In the genomic region with DNA sequence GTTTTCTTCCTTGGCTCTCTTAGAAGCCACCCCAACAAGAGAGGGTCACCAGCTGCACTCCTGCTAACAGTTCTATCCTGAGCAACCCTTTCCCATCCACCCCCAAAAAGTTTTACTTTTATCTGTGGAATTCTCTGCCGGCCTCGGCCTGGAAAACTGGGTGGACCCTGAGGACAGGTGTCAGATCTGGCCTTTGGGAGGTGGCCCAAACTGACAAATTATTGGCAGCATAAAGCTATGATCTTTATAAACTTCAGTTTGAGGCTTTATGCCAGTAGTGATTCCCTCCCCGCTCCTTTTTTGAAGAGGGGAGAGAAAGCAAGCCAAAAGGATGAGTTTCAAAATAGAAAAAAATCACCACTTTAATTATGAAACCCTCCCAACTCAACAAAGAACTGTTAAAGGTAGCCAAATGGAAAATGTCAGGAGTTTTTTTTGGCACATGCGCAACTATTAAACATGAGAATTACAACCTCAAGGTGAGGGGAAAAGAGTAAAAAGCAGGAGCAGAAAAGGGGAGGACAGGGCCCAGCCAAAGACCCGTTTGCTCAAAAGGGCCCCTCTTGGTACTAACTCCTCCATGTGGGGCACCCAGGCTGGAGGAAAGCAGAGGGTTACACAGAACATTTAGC, we compare ENCODE assay signal across 12 cellular contexts. TPM values are rescaled to one million over a fixed set of nuclear protein-coding genes. Genes with fewer than 3 reads are reported as not detected.
DNase-seq lines count a peak whose midpoint lies in the region; ATAC-seq, FAIRE-seq and TF ChIP-seq lines count a peak whose summit lies in the region.
"Had no signal": no experiment of that assay in that cellular context is flagged by ENCODE, and none has a peak within 500 bp of the region (broad histone marks: within the 10 kb centered on the region; RNA-seq: fewer than 3 reads in every experiment).

No MANE protein-coding gene starts in this region.

- peaks cover 39% of the 10 kb centered on the region for H3K4me1 ChIP-seq in CD4-positive, alpha-beta memory T cell (ENCODE audit: insufficient read depth, low read length)
- peaks cover 37% of the 10 kb centered on the region for H3K4me1 ChIP-seq in astrocyte (ENCODE audit: insufficient read depth, low read length)
- peaks cover 39% of the 10 kb centered on the region for H3K4me1 ChIP-seq in neural progenitor cell

- FAIRE-seq in astrocyte (lab: Jason Lieb, UNC) (no peak), GM12892 (lab: Jason Lieb, UNC) (no peak)

- H2AFZ ChIP-seq in astrocyte (ENCODE audit: low read depth, low read length): no peak overlapping the region
- no peak overlapping the region for H2AFZ ChIP-seq in neural progenitor cell (replicated peaks)

- H3K27ac Mint-ChIP-seq in CD4-positive, alpha-beta memory T cell: peak overlapping the region in 3 of 7 donors; percentile 56 to 84 (median 77)
- H3K27ac Mint-ChIP-seq in IgD-negative memory B cell (peak overlapping the region in 2 of 3 donors; percentile 47 to 58), astrocyte (ENCODE audit: unreplicated experiment) (peak overlapping the region; percentile 26), neural progenitor cell (no peak overlapping the region)

- H3K27me3 Mint-ChIP-seq in CD4-positive, alpha-beta memory T cell: no peaks in the 10 kb centered on the region
- H3K27me3 Mint-ChIP-seq in IgD-negative memory B cell: no peaks in the 10 kb centered on the region
- no peaks in the 10 kb centered on the region for H3K27me3 Mint-ChIP-seq in astrocyte (ENCODE audit: low read depth, unreplicated experiment)
- H3K27me3 Mint-ChIP-seq in neural progenitor cell (ENCODE audit: insufficient read depth, low read depth): peaks cover 4% of the 10 kb centered on the region

- peaks cover 3% of the 10 kb centered on the region for H3F3A ChIP-seq in neural progenitor cell (ENCODE audit: low read depth)

- H3K9ac ChIP-seq in astrocyte (ENCODE audit: low read length): no peak overlapping the region
- no peak overlapping the region for H3K9ac ChIP-seq in neural progenitor cell

- no peak overlapping the region for H3K27ac ChIP-seq in CD4-positive, alpha-beta memory T cell (ENCODE audit: low read depth, low read length)
- no peak overlapping the region for H3K27ac ChIP-seq in astrocyte (ENCODE audit: low read depth, low read length)
- H3K27ac ChIP-seq in neural progenitor cell: no peak overlapping the region
- H3K27ac ChIP-seq: ovary had no signal

- H3K4me3 Mint-ChIP-seq in CD4-positive, alpha-beta memory T cell: peak overlapping the region in 6 of 8 donors; percentile 7 to 72 (median 63)
- peak overlapping the region in 2 of 4 donors; percentile 70 to 73 for H3K4me3 Mint-ChIP-seq in IgD-negative memory B cell
- no peak overlapping the region for H3K4me3 Mint-ChIP-seq in astrocyte (ENCODE audit: unreplicated experiment)
- no peak overlapping the region for H3K4me3 Mint-ChIP-seq in neural progenitor cell

- H3K27me3 ChIP-seq in CD4-positive, alpha-beta memory T cell (ENCODE audit: insufficient read depth, low read length): no peaks in the 10 kb centered on the region
- no peaks in the 10 kb centered on the region for H3K27me3 ChIP-seq in astrocyte (ENCODE audit: insufficient read depth, low read length)
- no peaks in the 10 kb centered on the region for H3K27me3 ChIP-seq in neural progenitor cell
- H3K27me3 ChIP-seq: ovary had no signal

- CTCF ChIA-PET in CD4-positive, alpha-beta memory T cell (lab: Charles Lee; ENCODE audit: partially characterized antibody): no interaction called here

- H3K79me2 ChIP-seq in astrocyte (ENCODE audit: insufficient read depth, low read length): peaks cover 92% of the 10 kb centered on the region
- H3K79me2 ChIP-seq in neural progenitor cell (ENCODE audit: low read depth): peaks cover 100% of the 10 kb centered on the region

- TF ChIP-seq CTCF in astrocyte (IDR thresholded peaks at IDR 0.05; ENCODE audit: insufficient read depth, low read depth, low read length) (no peak), neural progenitor cell (IDR thresholded peaks at IDR 0.05) (no peak)

- no peak for ATAC-seq in left colon

- H3K4me1 Mint-ChIP-seq in CD4-positive, alpha-beta memory T cell: peaks cover 36 to 78% (median 53%) of the 10 kb centered on the region in 4 donors
- H3K4me1 Mint-ChIP-seq in IgD-negative memory B cell: peaks cover 59 to 67% (median 61%) of the 10 kb centered on the region in 3 donors
- peaks cover 43% of the 10 kb centered on the region for H3K4me1 Mint-ChIP-seq in astrocyte (ENCODE audit: low read depth, unreplicated experiment)
- peaks cover 5% of the 10 kb centered on the region for H3K4me1 Mint-ChIP-seq in neural progenitor cell

- no peak overlapping the region for H3K4me2 ChIP-seq in astrocyte (ENCODE audit: low read length)
- peak overlapping the region; percentile 12 for H3K4me2 ChIP-seq in neural progenitor cell

- H3K36me3 ChIP-seq in CD4-positive, alpha-beta memory T cell (ENCODE audit: insufficient read depth, low read length): peaks cover 4% of the 10 kb centered on the region
- H3K36me3 ChIP-seq in astrocyte (ENCODE audit: insufficient read depth, low read length) (no peaks in the 10 kb centered on the region), neural progenitor cell (no peaks in the 10 kb centered on the region)
- H3K36me3 ChIP-seq: ovary had no signal

- no peaks in the 10 kb centered on the region for H3K36me3 Mint-ChIP-seq in CD4-positive, alpha-beta memory T cell
- H3K36me3 Mint-ChIP-seq in IgD-negative memory B cell (peaks cover 4% of the 10 kb centered on the region), astrocyte (ENCODE audit: low read depth, unreplicated experiment) (no peaks in the 10 kb centered on the region), neural progenitor cell (peaks cover 2% of the 10 kb centered on the region)

- H3K4me3 ChIP-seq in CD4-positive, alpha-beta memory T cell (ENCODE audit: low read length in 2 of 2): no peak overlapping the region
- H3K4me3 ChIP-seq in astrocyte (ENCODE audit: insufficient read depth, low read depth, low read length) (no peak overlapping the region), neural progenitor cell (no peak overlapping the region)
- H3K4me3 ChIP-seq: ovary had no signal

- DNase-seq in CD4-positive, alpha-beta memory T cell: no peak
- DNase-seq in astrocyte (ENCODE audit: low read depth) (no peak), neural progenitor cell (ENCODE audit: low spot score) (no peak), left colon (no peak), GM12892 (ENCODE audit: insufficient read length) (no peak)
- DNase-seq in NK-92 treated with Interleukin-12 subunit alpha and Interleukin-12 subunit beta, amount 100 ng/mL, for 24 hours (lab: John Stamatoyannopoulos, UW): no peak
- DNase-seq in stimulated activated CD8-positive, alpha-beta memory T cell treated with anti-CD3 and anti-CD28 coated beads, Interleukin-4, amount 100 ng/mL, for 48 hours: no peak
- DNase-seq: cerebellar nuclear complex, kidney glomerular epithelial cell, NCI-H526 had no signal

- no peaks in the 10 kb centered on the region for H3K9me3 Mint-ChIP-seq in CD4-positive, alpha-beta memory T cell
- no peaks in the 10 kb centered on the region for H3K9me3 Mint-ChIP-seq in IgD-negative memory B cell
- no peaks in the 10 kb centered on the region for H3K9me3 Mint-ChIP-seq in astrocyte (ENCODE audit: unreplicated experiment)
- H3K9me3 Mint-ChIP-seq in neural progenitor cell: no peaks in the 10 kb centered on the region

- no peak for TF ChIP-seq POLR2A in GM12892 (IDR thresholded peaks at IDR 0.05; ENCODE audit: low read depth, low read length)

- intact Hi-C loops in CD4-positive, alpha-beta memory T cell (cut with micrococcal nuclease): no loop called here
- intact Hi-C loops in left colon (cut with DNase I, micrococcal nuclease): no loop called here

- H3K9me3 ChIP-seq in CD4-positive, alpha-beta memory T cell (ENCODE audit: control insufficient read depth in 1 of 2, low read length in 2 of 2): no peaks in the 10 kb centered on the region
- H3K9me3 ChIP-seq in astrocyte (ENCODE audit: insufficient read depth, low read depth, low read length): no peaks in the 10 kb centered on the region
- no peaks in the 10 kb centered on the region for H3K9me3 ChIP-seq in neural progenitor cell (ENCODE audit: low read depth)
- H3K9me3 ChIP-seq: ovary had no signal

- POLR2A ChIA-PET in CD4-positive, alpha-beta memory T cell (lab: Charles Lee; ENCODE audit: partially characterized antibody): no interaction called here

- peaks cover 89% of the 10 kb centered on the region for H4K20me1 ChIP-seq in astrocyte (ENCODE audit: insufficient read depth, low read length)
- H4K20me1 ChIP-seq in neural progenitor cell (ENCODE audit: low read depth): peaks cover 94% of the 10 kb centered on the region

RNA-seq across cellular contexts. Expression of gene FBXW11, which starts 49.5 kb away (rescaled TPM):
- 10 to 100 TPM; 41.7 to 43.4 TPM for total RNA-seq in CD4-positive, alpha-beta memory T cell
- 10 to 100 TPM; 17.1 to 22.6 TPM for polyA plus RNA-seq in CD4-positive, alpha-beta memory T cell
- 31.0 TPM for polyA plus RNA-seq in IgD-negative memory B cell
- total RNA-seq in astrocyte: 64.7 and 65.9 TPM in 2 replicates
- 74.5 and 79.1 TPM in 2 replicates for total RNA-seq in neural progenitor cell (ENCODE audit: low replicate concordance)
- 10 to 100 TPM; 34.1 to 37.5 TPM for total RNA-seq in left colon
- polyA plus RNA-seq in GM12892 (2012; ENCODE audit: missing spikeins): 24.9 TPM

Comparison
In these comparisons a context has a peak if more than half of its experiments do, and no peak if none do; other contexts are left out.
1. H3K4me3 Mint-ChIP-seq: peak in CD4-positive, alpha-beta memory T cell (6 of 8); none in astrocyte (single experiment) and neural progenitor cell (single experiment).